ENCODE assay signal across 8 cellular contexts in the genomic region with DNA sequence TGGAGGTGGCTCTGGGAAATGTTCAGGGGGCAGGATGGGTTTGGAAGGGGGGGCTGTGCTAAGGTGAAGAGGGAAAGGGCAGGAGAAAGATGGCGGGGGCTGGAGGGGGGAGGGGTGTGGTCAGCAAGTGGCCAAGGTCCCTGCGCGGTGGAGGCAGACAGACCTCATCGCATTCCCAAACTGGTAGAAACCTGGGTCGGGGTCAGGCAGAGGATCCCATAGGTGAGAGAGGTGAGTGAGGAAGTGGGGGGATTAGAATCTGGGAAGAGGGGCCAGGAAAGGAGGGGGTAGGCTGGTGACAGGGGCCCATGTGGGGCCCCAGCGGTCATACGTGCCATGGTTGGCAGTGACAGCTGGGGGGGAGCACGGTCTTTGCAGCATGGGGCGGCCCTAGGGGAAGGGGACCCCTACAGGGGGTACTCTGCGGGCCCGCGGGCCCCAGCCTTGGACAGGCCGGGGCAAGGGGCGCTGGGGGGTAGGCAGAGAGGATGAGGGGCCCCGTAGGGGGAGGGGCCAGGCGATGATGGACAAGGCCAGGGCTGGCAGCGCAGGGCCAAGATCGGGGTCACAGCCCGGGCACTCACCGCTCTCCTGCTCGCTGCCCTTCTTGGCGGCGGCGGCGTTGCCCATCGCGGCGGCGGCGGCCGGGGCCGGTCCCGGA. TPM values are rescaled to one million over a fixed set of nuclear protein-coding genes. Genes with fewer than 3 reads are reported as not detected.
DNase-seq lines count a peak whose midpoint lies in the region; ATAC-seq and TF ChIP-seq lines count a peak whose summit lies in the region.

No MANE protein-coding gene starts in this region.

- H3K36me3 ChIP-seq in ACC112 (ENCODE audit: insufficient read depth, low read length) (no peaks in the 10 kb centered on the region), colonic mucosa (no peaks in the 10 kb centered on the region), mucosa of descending colon (ENCODE audit: low read depth) (no peaks in the 10 kb centered on the region), aorta (ENCODE audit: control insufficient read depth in 1 of 2, insufficient read depth in 2 of 2, low read length in 1 of 2) (no peaks in the 10 kb centered on the region)

- TF ChIP-seq CTCF in colonic mucosa (IDR thresholded peaks at IDR 0.05) (no peak), mucosa of descending colon (IDR thresholded peaks at IDR 0.05) (no peak)

- H3K4me3 ChIP-seq in ACC112 (ENCODE audit: low read depth, low read length) (peak overlapping the region; percentile 96), colonic mucosa (peak overlapping the region; percentile 88), mucosa of descending colon (peak overlapping the region; percentile 56), aorta (ENCODE audit: low read length in 2 of 2) (peak overlapping the region; percentile 81 to 94)

- ATAC-seq in GM21576 (IDR thresholded peaks at IDR 0.05; ENCODE audit: unreplicated experiment) (peak; percentile 5), mucosa of descending colon (no peak), aorta (ENCODE audit: low FRiP score) (no peak)

- H3K9ac ChIP-seq in colonic mucosa (ENCODE audit: low read depth in 2 of 2, low read length in 2 of 2) = peak overlapping the region; percentile 80 to 89

- H3K4me1 ChIP-seq in ACC112 (ENCODE audit: control insufficient read depth, insufficient read depth, low read length, unreplicated experiment) (peaks cover 36% of the 10 kb centered on the region), colonic mucosa (peaks cover 10% of the 10 kb centered on the region), mucosa of descending colon (ENCODE audit: low read depth) (peaks cover 46% of the 10 kb centered on the region), aorta (ENCODE audit: control insufficient read depth in 1 of 2, insufficient read depth in 2 of 2, low read length in 2 of 2) (no peaks in the 10 kb centered on the region)

- H3K9me3 ChIP-seq in colonic mucosa (no peaks in the 10 kb centered on the region), mucosa of descending colon (no peaks in the 10 kb centered on the region), aorta (ENCODE audit: control insufficient read depth, low read length) (no peaks in the 10 kb centered on the region)

- no peaks in the 10 kb centered on the region for H3K27me3 ChIP-seq in ACC112 (ENCODE audit: insufficient read depth, low read length)
- H3K27me3 ChIP-seq in colonic mucosa = no peaks in the 10 kb centered on the region
- no peaks in the 10 kb centered on the region for H3K27me3 ChIP-seq in aorta (ENCODE audit: control insufficient read depth in 1 of 2, insufficient read depth in 2 of 2, low read length in 1 of 2)

- no peak overlapping the region for H2AFZ ChIP-seq in ACC112 (ENCODE audit: low read length, unreplicated experiment)

- intact Hi-C loops in colonic mucosa (cut with DNase I) (no loop called here), mucosa of descending colon (cut with DNase I, micrococcal nuclease) (loop anchor here in 1 of 2 donors (5.0 kb wide), 1 partner anchor 110 kb away; a partner anchor contains a TSS), aorta (cut with DNase I) (loop anchor here (5.0 kb wide), 1 partner anchor 35 kb away; no protein-coding TSS in a partner anchor)

- peaks cover 50% of the 10 kb centered on the region for H3K79me2 ChIP-seq in ACC112 (ENCODE audit: control insufficient read depth, insufficient read depth, low read length, unreplicated experiment)

- H3K27ac ChIP-seq in ACC112 (ENCODE audit: low read depth, low read length) (peak overlapping the region; percentile 48; the same call in 1 of the 2 replicates), colonic mucosa (peak overlapping the region; percentile 40), aorta (ENCODE audit: low read depth in 1 of 2, low read length in 2 of 2) (peak overlapping the region; percentile 39 to 80)

- DNase-seq in colonic mucosa (peak; percentile 31), mucosa of descending colon (peak; percentile 48 to 74 (median 64)), aorta (peak; percentile 68 to 83), CD1c-positive myeloid dendritic cell (ENCODE audit: extremely low spot score) (no peak), islet precursor cell (no peak)

- WGBS in aorta, 2 donors = 1 to 3% methylated on average over 11 to 33 of the region's 33 CpGs

TF ChIP-seq in PFSK-1, 5 proteins besides CTCF, POLR2A, EP300 and RAD21:
- TF ChIP-seq, protein P1, sequence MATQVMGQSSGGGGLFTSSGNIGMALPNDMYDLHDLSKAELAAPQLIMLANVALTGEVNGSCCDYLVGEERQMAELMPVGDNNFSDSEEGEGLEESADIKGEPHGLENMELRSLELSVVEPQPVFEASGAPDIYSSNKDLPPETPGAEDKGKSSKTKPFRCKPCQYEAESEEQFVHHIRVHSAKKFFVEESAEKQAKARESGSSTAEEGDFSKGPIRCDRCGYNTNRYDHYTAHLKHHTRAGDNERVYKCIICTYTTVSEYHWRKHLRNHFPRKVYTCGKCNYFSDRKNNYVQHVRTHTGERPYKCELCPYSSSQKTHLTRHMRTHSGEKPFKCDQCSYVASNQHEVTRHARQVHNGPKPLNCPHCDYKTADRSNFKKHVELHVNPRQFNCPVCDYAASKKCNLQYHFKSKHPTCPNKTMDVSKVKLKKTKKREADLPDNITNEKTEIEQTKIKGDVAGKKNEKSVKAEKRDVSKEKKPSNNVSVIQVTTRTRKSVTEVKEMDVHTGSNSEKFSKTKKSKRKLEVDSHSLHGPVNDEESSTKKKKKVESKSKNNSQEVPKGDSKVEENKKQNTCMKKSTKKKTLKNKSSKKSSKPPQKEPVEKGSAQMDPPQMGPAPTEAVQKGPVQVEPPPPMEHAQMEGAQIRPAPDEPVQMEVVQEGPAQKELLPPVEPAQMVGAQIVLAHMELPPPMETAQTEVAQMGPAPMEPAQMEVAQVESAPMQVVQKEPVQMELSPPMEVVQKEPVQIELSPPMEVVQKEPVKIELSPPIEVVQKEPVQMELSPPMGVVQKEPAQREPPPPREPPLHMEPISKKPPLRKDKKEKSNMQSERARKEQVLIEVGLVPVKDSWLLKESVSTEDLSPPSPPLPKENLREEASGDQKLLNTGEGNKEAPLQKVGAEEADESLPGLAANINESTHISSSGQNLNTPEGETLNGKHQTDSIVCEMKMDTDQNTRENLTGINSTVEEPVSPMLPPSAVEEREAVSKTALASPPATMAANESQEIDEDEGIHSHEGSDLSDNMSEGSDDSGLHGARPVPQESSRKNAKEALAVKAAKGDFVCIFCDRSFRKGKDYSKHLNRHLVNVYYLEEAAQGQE (IDR thresholded peaks at IDR 0.05; ENCODE audit: insufficient read depth in 1 of 2, low read depth in 2 of 2, low read length in 2 of 2) = no peak
- TF ChIP-seq SIN3A (IDR thresholded peaks at IDR 0.05; ENCODE audit: borderline replicate concordance, insufficient read depth, low read length) = 0 out of 2 replicates have a peak, but pooled peaks have one; percentile 10

RNA-seq across cellular contexts. Expression of a gene that starts 0.5 kb away (rescaled TPM):
- polyA plus RNA-seq in PFSK-1 (2012; ENCODE audit: insufficient read length, low read depth) = 39.4 TPM
- 10 to 100 TPM; 71.0 to 89.3 TPM for total RNA-seq in colonic mucosa
- 100 to 1,000 TPM in 1 of 3 donors, 10 to 100 TPM in 2; 75.4 to 100 (median 89.1) TPM for total RNA-seq in mucosa of descending colon
- 100 to 1,000 TPM; 123 to 125 TPM for total RNA-seq in aorta
- polyA plus RNA-seq in aorta = 10 to 100 TPM; 53.7 to 56.3 TPM

RNA-seq across cellular contexts. Expression of a gene that starts 19.3 kb away (rescaled TPM):
- polyA plus RNA-seq in PFSK-1 (2012; ENCODE audit: insufficient read length, low read depth) = 60.7 TPM
- 10 to 100 TPM; 12.9 to 64.0 TPM for total RNA-seq in colonic mucosa
- 10 to 100 TPM in 1 of 3 donors, 1 to 10 TPM in 2; 2.4 to 21.7 (median 5.5) TPM for total RNA-seq in mucosa of descending colon
- 1 to 10 TPM; 1.4 to 2.0 TPM for total RNA-seq in aorta
- 1 to 10 TPM in 1 of 2 donors, under 1 TPM in 1; 0.49 to 1.3 TPM for polyA plus RNA-seq in aorta

RNA-seq across cellular contexts. Expression of a gene that starts 26.5 kb away (rescaled TPM):
- polyA plus RNA-seq in PFSK-1 (2012; ENCODE audit: insufficient read length, low read depth) = 64.6 TPM
- total RNA-seq in colonic mucosa (10 to 100 TPM; 52.9 to 91.3 TPM), mucosa of descending colon (10 to 100 TPM; 39.8 to 61.8 (median 49.6) TPM), aorta (10 to 100 TPM; 28.1 to 32.9 TPM)
- polyA plus RNA-seq in aorta = 10 to 100 TPM; 27.4 to 28.4 TPM

RNA-seq across cellular contexts. Expression of a gene that starts 31.5 kb away (rescaled TPM):
- polyA plus RNA-seq in PFSK-1 (2012; ENCODE audit: insufficient read length, low read depth) = not detected
- total RNA-seq in colonic mucosa = under 1 TPM in 1 of 2 donors, not detected in 1; 0.19 TPM
- total RNA-seq in mucosa of descending colon = under 1 TPM in 1 of 3 donors, not detected in 2; 0.27 TPM
- total RNA-seq in aorta = not detected
- not detected for polyA plus RNA-seq in aorta

RNA-seq across cellular contexts. Expression of a gene that starts 44.5 kb away (rescaled TPM):
- 1.5 TPM for polyA plus RNA-seq in PFSK-1 (2012; ENCODE audit: insufficient read length, low read depth)
- 10 to 100 TPM; 32.7 to 50.0 TPM for total RNA-seq in colonic mucosa
- 10 to 100 TPM; 13.6 to 34.2 (median 32.9) TPM for total RNA-seq in mucosa of descending colon
- total RNA-seq in aorta = 1 to 10 TPM; 1.2 to 2.2 TPM
- polyA plus RNA-seq in aorta = 1 to 10 TPM; 4.7 to 6.6 TPM

Comparison
In these comparisons a context has a peak if more than half of its experiments do, and no peak if none do; other contexts are left out.
1. DNase-seq: peak in colonic mucosa (single experiment), mucosa of descending colon (3 of 3) and aorta (2 of 2); none in CD1c-positive myeloid dendritic cell (single experiment) and islet precursor cell (single experiment).
2. Peak in every context shown above with its lines, with median percentiles within 50 percentile points of each other: H3K27ac ChIP-seq and H3K4me3 ChIP-seq.